7 cellular contexts compared by ENCODE assay signal in genomic region chr4:23009093-23009492, GRCh38.
"Had no signal": no experiment of that assay in that cellular context is flagged by ENCODE, and none has a peak within 500 bp of the region (broad histone marks: within the 10 kb centered on the region; RNA-seq: fewer than 3 reads in every experiment).

No MANE protein-coding gene starts in this region.

- H3K9ac ChIP-seq: KMS-11 had no signal

- ATAC-seq: HepG2 had no signal

- H3K27ac ChIP-seq: HL-60, KMS-11 had no signal

- DNase-seq: IMR-90, KBM-7, KG1 had no signal

- FAIRE-seq: HepG2, HTR-8/SVneo had no signal

- H3K4me2 ChIP-seq: KMS-11 had no signal
